ENCODE assay signal across 1 cellular context in the genomic region with DNA sequence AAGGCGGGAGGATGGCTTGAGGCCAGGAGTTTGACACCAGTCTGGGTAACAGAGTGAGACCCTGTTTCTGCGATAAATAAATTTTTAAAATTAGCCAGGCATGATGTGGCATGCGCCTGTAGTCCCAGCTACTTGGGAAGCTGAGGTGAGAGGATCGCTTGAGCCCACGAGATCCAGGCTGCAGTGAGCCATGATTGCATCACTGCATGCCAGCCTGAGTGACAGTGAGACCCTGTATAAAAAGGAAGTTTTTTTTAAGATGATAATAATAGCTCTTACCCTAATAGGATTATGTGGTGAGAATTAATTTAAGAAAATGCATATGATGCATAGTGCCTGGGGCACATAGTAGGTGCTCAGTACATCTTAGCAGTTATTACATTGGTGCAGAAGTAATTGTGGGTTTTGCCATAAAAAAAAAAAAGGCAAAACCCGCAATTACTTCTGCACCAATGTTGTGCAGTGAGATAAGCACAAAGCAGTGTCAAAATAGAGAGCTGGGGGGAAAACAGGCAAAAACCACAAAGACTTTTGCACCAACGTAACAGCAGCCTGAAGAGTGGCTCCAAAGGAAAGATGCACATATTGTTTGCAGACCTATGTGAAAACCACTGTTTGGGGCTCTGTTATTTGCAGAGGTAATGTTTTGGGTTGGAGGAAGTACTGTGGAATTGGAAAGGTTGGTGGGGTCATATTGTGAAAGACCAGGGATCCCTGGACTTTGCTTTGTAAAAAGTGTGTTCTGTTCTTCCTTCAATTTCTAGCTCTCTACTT.
TF ChIP-seq lines count a peak whose summit lies in the region.

No MANE protein-coding gene starts in this region.

TF ChIP-seq in HepG2, 621 proteins besides CTCF, POLR2A, EP300 and RAD21 (continued from another document and continues in another):
- TF ChIP-seq ZNF234 (CRISPR knock-in tag; conservative IDR thresholded peaks at IDR 0.05) (no peak), TAF1 (CRISPR knock-in tag; IDR thresholded peaks at IDR 0.05) (no peak), HNRNPK (IDR thresholded peaks at IDR 0.05; ENCODE audit: low read depth, low read length, poor library complexity, severe bottlenecking) (no peak), SMAD3 (CRISPR knock-in tag; IDR thresholded peaks at IDR 0.05) (no peak), POGZ (CRISPR knock-in tag; IDR thresholded peaks at IDR 0.05) (no peak; the same call in 1 of the 2 replicates), ZZZ3 (CRISPR knock-in tag; IDR thresholded peaks at IDR 0.05; ENCODE audit: borderline replicate concordance) (no peak), ZNF597 (CRISPR knock-in tag; IDR thresholded peaks at IDR 0.05) (no peak), ZNF10 (CRISPR knock-in tag; IDR thresholded peaks at IDR 0.05; ENCODE audit: borderline replicate concordance, low read depth) (no peak), ZKSCAN5 (CRISPR knock-in tag; IDR thresholded peaks at IDR 0.05) (no peak), FIP1L1 (IDR thresholded peaks at IDR 0.05; ENCODE audit: borderline replicate concordance, insufficient read depth, low read depth, low read length) (no peak), THAP9 (CRISPR knock-in tag; IDR thresholded peaks at IDR 0.05; ENCODE audit: borderline replicate concordance) (no peak), ZNF547 (CRISPR knock-in tag; IDR thresholded peaks at IDR 0.05) (no peak), SNAI1 (CRISPR knock-in tag; IDR thresholded peaks at IDR 0.05; ENCODE audit: borderline replicate concordance) (no peak), ZBTB7A (CRISPR knock-in tag; IDR thresholded peaks at IDR 0.05) (no peak), FOXP1 (IDR thresholded peaks at IDR 0.05) (no peak), FOXP1 (CRISPR knock-in tag; IDR thresholded peaks at IDR 0.05) (peak; percentile 82; the same call in 1 of the 2 replicates), NR2F2 (IDR thresholded peaks at IDR 0.05; ENCODE audit: borderline replicate concordance, low read depth) (peak; percentile 92), ZBTB21 (CRISPR knock-in tag; IDR thresholded peaks at IDR 0.05) (no peak), MIER2 (CRISPR knock-in tag; IDR thresholded peaks at IDR 0.05) (no peak), TFDP1 (CRISPR knock-in tag; IDR thresholded peaks at IDR 0.05; ENCODE audit: borderline replicate concordance) (no peak; the same call in 1 of the 2 replicates), GABPA (IDR thresholded peaks at IDR 0.05; ENCODE audit: low read depth, low read length) (no peak), GABPA (CRISPR knock-in tag; IDR thresholded peaks at IDR 0.05; ENCODE audit: low read depth) (peak; percentile 36; the same call in 1 of the 2 replicates), ZNF30 (CRISPR knock-in tag; IDR thresholded peaks at IDR 0.05) (no peak), CENPX (CRISPR knock-in tag; IDR thresholded peaks at IDR 0.05) (no peak), ELF1 (CRISPR knock-in tag; IDR thresholded peaks at IDR 0.05) (peak; percentile 28; the same call in 1 of the 2 replicates), IKZF4 (CRISPR knock-in tag; IDR thresholded peaks at IDR 0.05; ENCODE audit: borderline replicate concordance, low read depth, not compliant biosample characterization) (no peak), ZSCAN29 (CRISPR knock-in tag; conservative IDR thresholded peaks at IDR 0.05) (no peak), ZNF142 (CRISPR knock-in tag; IDR thresholded peaks at IDR 0.05) (0 out of 2 replicates have a peak, but pooled peaks have one; percentile 36), ZMYM2 (CRISPR knock-in tag; IDR thresholded peaks at IDR 0.05) (no peak), MAFK (conservative IDR thresholded peaks at IDR 0.05 in 1 of 2, IDR thresholded peaks at IDR 0.05 in 1 of 2; ENCODE audit: low read length in 2 of 2) (no peak), XRCC5 (optimal IDR thresholded peaks at IDR 0.05; ENCODE audit: low read length) (no peak), MLX (CRISPR knock-in tag; IDR thresholded peaks at IDR 0.05) (0 out of 2 replicates have a peak, but pooled peaks have one; percentile 44), ZBTB2 (CRISPR knock-in tag; IDR thresholded peaks at IDR 0.05; ENCODE audit: low read depth) (no peak), BRCA1 (CRISPR knock-in tag; IDR thresholded peaks at IDR 0.05) (no peak), ZNF737 (CRISPR knock-in tag; IDR thresholded peaks at IDR 0.05; ENCODE audit: borderline replicate concordance) (no peak), ZNF451 (CRISPR knock-in tag; IDR thresholded peaks at IDR 0.05) (no peak), NCOA2 (CRISPR knock-in tag; IDR thresholded peaks at IDR 0.05) (peak; percentile 83)
- TF ChIP-seq, protein P1, sequence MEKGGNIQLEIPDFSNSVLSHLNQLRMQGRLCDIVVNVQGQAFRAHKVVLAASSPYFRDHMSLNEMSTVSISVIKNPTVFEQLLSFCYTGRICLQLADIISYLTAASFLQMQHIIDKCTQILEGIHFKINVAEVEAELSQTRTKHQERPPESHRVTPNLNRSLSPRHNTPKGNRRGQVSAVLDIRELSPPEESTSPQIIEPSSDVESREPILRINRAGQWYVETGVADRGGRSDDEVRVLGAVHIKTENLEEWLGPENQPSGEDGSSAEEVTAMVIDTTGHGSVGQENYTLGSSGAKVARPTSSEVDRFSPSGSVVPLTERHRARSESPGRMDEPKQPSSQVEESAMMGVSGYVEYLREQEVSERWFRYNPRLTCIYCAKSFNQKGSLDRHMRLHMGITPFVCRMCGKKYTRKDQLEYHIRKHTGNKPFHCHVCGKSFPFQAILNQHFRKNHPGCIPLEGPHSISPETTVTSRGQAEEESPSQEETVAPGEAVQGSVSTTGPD (CRISPR knock-in tag; IDR thresholded peaks at IDR 0.05), result 0 out of 2 replicates have a peak, but pooled peaks have one; percentile 26
- TF ChIP-seq, protein P2, sequence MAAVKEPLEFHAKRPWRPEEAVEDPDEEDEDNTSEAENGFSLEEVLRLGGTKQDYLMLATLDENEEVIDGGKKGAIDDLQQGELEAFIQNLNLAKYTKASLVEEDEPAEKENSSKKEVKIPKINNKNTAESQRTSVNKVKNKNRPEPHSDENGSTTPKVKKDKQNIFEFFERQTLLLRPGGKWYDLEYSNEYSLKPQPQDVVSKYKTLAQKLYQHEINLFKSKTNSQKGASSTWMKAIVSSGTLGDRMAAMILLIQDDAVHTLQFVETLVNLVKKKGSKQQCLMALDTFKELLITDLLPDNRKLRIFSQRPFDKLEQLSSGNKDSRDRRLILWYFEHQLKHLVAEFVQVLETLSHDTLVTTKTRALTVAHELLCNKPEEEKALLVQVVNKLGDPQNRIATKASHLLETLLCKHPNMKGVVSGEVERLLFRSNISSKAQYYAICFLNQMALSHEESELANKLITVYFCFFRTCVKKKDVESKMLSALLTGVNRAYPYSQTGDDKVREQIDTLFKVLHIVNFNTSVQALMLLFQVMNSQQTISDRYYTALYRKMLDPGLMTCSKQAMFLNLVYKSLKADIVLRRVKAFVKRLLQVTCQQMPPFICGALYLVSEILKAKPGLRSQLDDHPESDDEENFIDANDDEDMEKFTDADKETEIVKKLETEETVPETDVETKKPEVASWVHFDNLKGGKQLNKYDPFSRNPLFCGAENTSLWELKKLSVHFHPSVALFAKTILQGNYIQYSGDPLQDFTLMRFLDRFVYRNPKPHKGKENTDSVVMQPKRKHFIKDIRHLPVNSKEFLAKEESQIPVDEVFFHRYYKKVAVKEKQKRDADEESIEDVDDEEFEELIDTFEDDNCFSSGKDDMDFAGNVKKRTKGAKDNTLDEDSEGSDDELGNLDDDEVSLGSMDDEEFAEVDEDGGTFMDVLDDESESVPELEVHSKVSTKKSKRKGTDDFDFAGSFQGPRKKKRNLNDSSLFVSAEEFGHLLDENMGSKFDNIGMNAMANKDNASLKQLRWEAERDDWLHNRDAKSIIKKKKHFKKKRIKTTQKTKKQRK (IDR thresholded peaks at IDR 0.05; ENCODE audit: low read length), result no peak
